12 cellular contexts compared by ENCODE assay signal in genomic region chr7:146791344-146792300, GRCh38.
"Had no signal": no experiment of that assay in that cellular context is flagged by ENCODE, and none has a peak within 500 bp of the region (broad histone marks: within the 10 kb centered on the region; RNA-seq: fewer than 3 reads in every experiment).

No MANE protein-coding gene starts in this region.

- H3K4me3 ChIP-seq: testis, upper lobe of right lung had no signal

- H3K27me3 ChIP-seq: testis, upper lobe of right lung had no signal

- H3K9me3 ChIP-seq: testis had no signal

- DNase-seq: activated CD4-positive, alpha-beta T cell treated with anti-CD3 and anti-CD28 coated beads for 48 hours; activated CD8-positive, alpha-beta memory T cell treated with anti-CD3 and anti-CD28 coated beads, Interleukin-2, amount 50 U/mL, for 48 hours; activated CD8-positive, alpha-beta T cell treated with anti-CD3 and anti-CD28 coated beads, Interleukin-2, amount 10 ng/mL, durations not matched to agents 7 days and 5 days; activated naive CD4-positive, alpha-beta T cell treated with Interleukin-2 at 50 U/mL for 16 hours; activated naive CD8-positive, alpha-beta T cell treated with anti-CD3 and anti-CD28 coated beads, Interleukin-2, amount 50 U/mL, for 24 hours; islet precursor cell; mammary epithelial cell; stimulated activated CD4-positive, alpha-beta T cell treated with anti-CD3 and anti-CD28 coated beads, Interleukin-4, amount 100 ng/mL, for 1 hour; stimulated activated CD8-positive, alpha-beta memory T cell treated with anti-CD3 and anti-CD28 coated beads, Interleukin-4, amount 100 ng/mL, for 48 hours; testis; upper lobe of right lung had no signal

- H3K36me3 ChIP-seq: upper lobe of right lung had no signal

- H3K27ac ChIP-seq: testis, upper lobe of right lung had no signal

- H3K4me1 ChIP-seq: testis, upper lobe of right lung had no signal

- ATAC-seq: activated CD8-positive, alpha-beta T cell treated with anti-CD3 and anti-CD28 coated beads, Interleukin-2, amount 10 ng/mL, durations not matched to agents 7 days and 5 days; activated naive CD8-positive, alpha-beta T cell treated with anti-CD3 and anti-CD28 coated beads, Interleukin-2, amount 50 U/mL, for 24 hours; left lobe of liver; upper lobe of right lung had no signal
